In genomic region chr13:75508002-75508548, GRCh38 we compare ENCODE assay signal across 24 cellular contexts.
"Had no signal": no experiment of that assay in that cellular context is flagged by ENCODE, and none has a peak within 500 bp of the region (broad histone marks: within the 10 kb centered on the region; RNA-seq: fewer than 3 reads in every experiment).

No MANE protein-coding gene starts in this region.

- H3K27ac ChIP-seq: breast epithelium, KMS-11 had no signal

- H3K4me3 ChIP-seq: breast epithelium had no signal

- H3K36me3 ChIP-seq: breast epithelium had no signal

- H3K9me3 Mint-ChIP-seq: activated CD4-positive, alpha-beta memory T cell treated with anti-CD3 and anti-CD28 coated beads for 36 hours; activated CD4-positive, alpha-beta T cell treated with anti-CD3 and anti-CD28 coated beads, Interleukin-2, amount 10 ng/mL, durations not matched to agents 7 days and 5 days; activated naive CD8-positive, alpha-beta T cell treated with anti-CD3 and anti-CD28 coated beads, Interleukin-2, amount 10 ng/mL, durations not matched to agents 7 days and 5 days; activated T-cell treated with anti-CD3 and anti-CD28 coated beads, Interleukin-2, amount 50 U/mL, for 4 hours had no signal

- H3K4me3 Mint-ChIP-seq: activated CD4-positive, alpha-beta memory T cell treated with anti-CD3 and anti-CD28 coated beads for 36 hours; activated CD4-positive, alpha-beta T cell treated with anti-CD3 and anti-CD28 coated beads, Interleukin-2, amount 10 ng/mL, durations not matched to agents 7 days and 5 days; activated naive CD8-positive, alpha-beta T cell treated with anti-CD3 and anti-CD28 coated beads, Interleukin-2, amount 10 ng/mL, durations not matched to agents 7 days and 5 days; activated T-cell treated with anti-CD3 and anti-CD28 coated beads, Interleukin-2, amount 50 U/mL, for 4 hours; T-helper 17 cell had no signal

- DNase-seq: activated CD4-positive, alpha-beta memory T cell treated with anti-CD3 and anti-CD28 coated beads for 36 hours; activated CD4-positive, alpha-beta T cell treated with anti-CD3 and anti-CD28 coated beads, Interleukin-2, amount 10 ng/mL, durations not matched to agents 7 days and 5 days; activated CD4-positive, CD25-positive, alpha-beta regulatory T cell; activated CD8-positive, alpha-beta memory T cell treated with anti-CD3 and anti-CD28 coated beads for 24 hours; activated effector memory CD4-positive, alpha-beta T cell treated with anti-CD3 and anti-CD28 coated beads, Interleukin-2, amount 50 U/mL, for 16 hours; activated naive CD4-positive, alpha-beta T cell treated with Interleukin-2 at 50 U/mL for 16 hours; activated naive CD8-positive, alpha-beta T cell treated with anti-CD3 and anti-CD28 coated beads, Interleukin-2, amount 10 ng/mL, durations not matched to agents 7 days and 5 days; activated T-cell treated with anti-CD3 and anti-CD28 coated beads, Interleukin-2, amount 50 U/mL, for 4 hours; MM.1S; NCI-H1105; NCI-H1436; NCI-H1694 treated with DMSO at 0.1 percent for 48 hours; NCI-H2029 treated with DMSO at 0.1 percent for 48 hours; NCI-H345; NCI-H510A; NCI-H526 treated with DMSO at 0.1 percent for 48 hours; NK-92 treated with Interleukin-12 subunit alpha and Interleukin-12 subunit beta, amount 100 ng/mL, for 24 hours; SHP77 treated with DMSO at 0.1 percent for 48 hours; T-helper 17 cell; T-helper 9 cell had no signal

- H3K9me3 ChIP-seq: breast epithelium had no signal

- H3K9ac ChIP-seq: KMS-11 had no signal

- H3K27ac Mint-ChIP-seq: activated CD4-positive, alpha-beta memory T cell treated with anti-CD3 and anti-CD28 coated beads for 36 hours; activated CD4-positive, alpha-beta T cell treated with anti-CD3 and anti-CD28 coated beads, Interleukin-2, amount 10 ng/mL, durations not matched to agents 7 days and 5 days; activated naive CD8-positive, alpha-beta T cell treated with anti-CD3 and anti-CD28 coated beads, Interleukin-2, amount 10 ng/mL, durations not matched to agents 7 days and 5 days; T-helper 17 cell had no signal

- FAIRE-seq: RCC 7860, TTC549 had no signal

- H3K4me2 ChIP-seq: KMS-11 had no signal

- H3K36me3 Mint-ChIP-seq: activated CD4-positive, alpha-beta memory T cell treated with anti-CD3 and anti-CD28 coated beads for 36 hours; activated naive CD8-positive, alpha-beta T cell treated with anti-CD3 and anti-CD28 coated beads, Interleukin-2, amount 10 ng/mL, durations not matched to agents 7 days and 5 days had no signal

- ATAC-seq: activated T-cell treated with anti-CD3 and anti-CD28 coated beads, Interleukin-2, amount 50 U/mL, for 4 hours; T-helper 17 cell had no signal

- H3K4me1 ChIP-seq: breast epithelium had no signal

- H3K4me1 Mint-ChIP-seq: activated CD4-positive, alpha-beta T cell treated with anti-CD3 and anti-CD28 coated beads, Interleukin-2, amount 10 ng/mL, durations not matched to agents 7 days and 5 days; T-helper 17 cell had no signal

- H3K27me3 ChIP-seq: breast epithelium had no signal
